In genomic region chr3:175185903-175186302, GRCh38 we compare ENCODE assay signal across 29 cellular contexts.
"Had no signal": no experiment of that assay in that cellular context is flagged by ENCODE, and none has a peak within 500 bp of the region (broad histone marks: within the 10 kb centered on the region; RNA-seq: fewer than 3 reads in every experiment).

No MANE protein-coding gene starts in this region.

- H3K36me3 ChIP-seq: adrenal gland, esophagus muscularis mucosa, gastrocnemius medialis, heart left ventricle, WERI-Rb-1 had no signal

- H3K9me3 ChIP-seq: body of pancreas, esophagus muscularis mucosa, gastrocnemius medialis had no signal

- H3K4me1 ChIP-seq: adrenal gland, body of pancreas, esophagus muscularis mucosa, foreskin keratinocyte, gastrocnemius medialis, heart left ventricle had no signal

- DNase-seq: activated B cell treated with CpG ODN at 0.5 μM for 24 hours; activated CD4-positive, alpha-beta memory T cell treated with anti-CD3 and anti-CD28 coated beads for 36 hours; activated CD4-positive, alpha-beta T cell treated with anti-CD3 and anti-CD28 coated beads for 48 hours; activated CD8-positive, alpha-beta memory T cell treated with anti-CD3 and anti-CD28 coated beads, Interleukin-2, amount 10 ng/mL, durations not matched to agents 7 days and 5 days; activated CD8-positive, alpha-beta memory T cell treated with anti-CD3 and anti-CD28 coated beads, Interleukin-2, amount 50 U/mL, for 4 hours; activated CD8-positive, alpha-beta T cell treated with anti-CD3 and anti-CD28 coated beads, Interleukin-2, amount 10 ng/mL, durations not matched to agents 7 days and 5 days; activated effector memory CD4-positive, alpha-beta T cell treated with anti-CD3 and anti-CD28 coated beads, Interleukin-2, amount 50 U/mL, for 16 hours; activated naive CD4-positive, alpha-beta T cell treated with anti-CD3 and anti-CD28 coated beads for 36 hours; activated naive CD8-positive, alpha-beta T cell treated with anti-CD3 and anti-CD28 coated beads for 36 hours; activated naive CD8-positive, alpha-beta T cell treated with anti-CD3 and anti-CD28 coated beads, Interleukin-2, amount 50 U/mL, for 24 hours; activated T-cell treated with anti-CD3 and anti-CD28 coated beads, Interleukin-2, amount 50 U/mL, for 1 hour; activated T-cell treated with anti-CD3 and anti-CD28 coated beads, Interleukin-2, amount 50 U/mL, for 48 hours; adrenal gland; amygdala; aorta; body of pancreas; caudate nucleus; cortex of kidney; dermis blood vessel endothelial cell; effector CD4-positive, alpha-beta T cell; effector memory CD8-positive, alpha-beta T cell; erythroblast; foreskin keratinocyte; gastrocnemius medialis; glutamatergic neuron; heart left ventricle; T1000; WERI-Rb-1 had no signal

- H3K4me3 ChIP-seq: adrenal gland, body of pancreas, esophagus muscularis mucosa, gastrocnemius medialis, heart left ventricle had no signal

- H3K27ac ChIP-seq: adrenal gland, body of pancreas, esophagus muscularis mucosa, foreskin keratinocyte, gastrocnemius medialis, heart left ventricle, WERI-Rb-1 had no signal

- H3K27me3 ChIP-seq: adrenal gland, body of pancreas, esophagus muscularis mucosa, foreskin keratinocyte, gastrocnemius medialis, heart left ventricle had no signal
